In genomic region chr17:49835472-49835871, GRCh38 we compare ENCODE assay signal across 19 cellular contexts. TPM values are rescaled to one million over a fixed set of nuclear protein-coding genes. Genes with fewer than 3 reads are reported as not detected.
DNase-seq lines count a peak whose midpoint lies in the region; ATAC-seq, FAIRE-seq and TF ChIP-seq lines count a peak whose summit lies in the region.
"Had no signal": no experiment of that assay in that cellular context is flagged by ENCODE, and none has a peak within 500 bp of the region (broad histone marks: within the 10 kb centered on the region; RNA-seq: fewer than 3 reads in every experiment).

No MANE protein-coding gene starts in this region.

- TF ChIP-seq RAD21 in IMR-90 (IDR thresholded peaks at IDR 0.05; ENCODE audit: low read length): no peak
- TF ChIP-seq RAD21 in H1 (IDR thresholded peaks at IDR 0.05 in 1 of 2, conservative IDR thresholded peaks at IDR 0.05 in 1 of 2; ENCODE audit: low read depth in 2 of 2, low read length in 2 of 2): no peak

- H3K4ac ChIP-seq in IMR-90 (ENCODE audit: low read depth, low read length): peak overlapping the region; percentile 59; the same call in 1 of the 2 replicates
- no peak overlapping the region for H3K4ac ChIP-seq in H1 (replicated peaks; ENCODE audit: insufficient read length, low read depth, low read length)

- no peaks in the 10 kb centered on the region for H4K20me1 ChIP-seq in BLaER1
- no peaks in the 10 kb centered on the region for H4K20me1 ChIP-seq in IMR-90 (ENCODE audit: insufficient read depth, low read length)
- peaks cover 0 to 4% of the 10 kb centered on the region in 2 experiments for H4K20me1 ChIP-seq in H1 (replicated peaks in 1 of 2; ENCODE audit: control insufficient read depth in 1 of 2, insufficient read depth in 2 of 2, low read length in 2 of 2)

- H3K27me3 Mint-ChIP-seq in osteocyte (ENCODE audit: unreplicated experiment): no peaks in the 10 kb centered on the region

- H2AK9ac ChIP-seq in IMR-90 (replicated peaks; ENCODE audit: low read depth, low read length, poor library complexity): peak overlapping the region; percentile 9

- dilution Hi-C loops in IMR-90 (cut with HindIII; ENCODE audit: low sequenced_read_pairs, unreplicated experiment): no loop called here

- H3K79me1 ChIP-seq in IMR-90 (ENCODE audit: low read depth in 1 of 2, low read length in 2 of 2) (peaks cover 0 to 25% of the 10 kb centered on the region in 2 experiments; a peak in 1 of 4 replicates), H1 (ENCODE audit: low read depth, low read length) (no peaks in the 10 kb centered on the region)

- H3K36me3 ChIP-seq in BLaER1 (peaks cover 48% of the 10 kb centered on the region), IMR-90 (ENCODE audit: control insufficient read depth, insufficient read depth, low read length) (peaks cover 10% of the 10 kb centered on the region), H1 (ENCODE audit: control insufficient read depth in 2 of 4, insufficient read depth in 4 of 4, low read length in 3 of 4) (peaks cover 0 to 19% (median 17%) of the 10 kb centered on the region in 4 experiments; a peak in 6 of 8 replicates), MG63 (peaks cover 41% of the 10 kb centered on the region)
- H3K36me3 ChIP-seq: ovary had no signal

- no peak for TF ChIP-seq EP300 in H1 (IDR thresholded peaks at IDR 0.05; ENCODE audit: borderline replicate concordance in 1 of 2, low read depth in 2 of 2, low read length in 2 of 2)

- H3K4me2 ChIP-seq in BLaER1 (peak overlapping the region; percentile 82), IMR-90 (ENCODE audit: low read depth, low read length) (no peak overlapping the region), H1 (ENCODE audit: insufficient read depth in 1 of 2, low read depth in 2 of 2, low read length in 2 of 2) (no peak overlapping the region)

- peak overlapping the region; percentile 55 for H3K9ac ChIP-seq in BLaER1
- H3K9ac ChIP-seq in IMR-90 (ENCODE audit: low read depth, low read length): no peak overlapping the region
- no peak overlapping the region; a peak in 1 of 7 replicates for H3K9ac ChIP-seq in H1 (replicated peaks in 1 of 4; ENCODE audit: extremely low read depth in 1 of 4, low read depth in 3 of 4, low read length in 3 of 4)

- TF ChIP-seq CTCF in IMR-90 (conservative IDR thresholded peaks at IDR 0.05; ENCODE audit: low read depth, low read length) (no peak), H1 (IDR thresholded peaks at IDR 0.05; ENCODE audit: control extremely low read depth in 1 of 3, insufficient read depth in 1 of 3, low read depth in 1 of 3, low read length in 3 of 3) (no peak), osteocyte (IDR thresholded peaks at IDR 0.05) (no peak)

- no peak overlapping the region for H4K5ac ChIP-seq in IMR-90 (ENCODE audit: low read depth, low read length)
- no peak overlapping the region for H4K5ac ChIP-seq in H1 (ENCODE audit: insufficient read length, low read depth, low read length)

- H3K9me3 ChIP-seq in BLaER1 (peaks cover 7% of the 10 kb centered on the region), IMR-90 (ENCODE audit: control insufficient read depth, insufficient read depth, low read length) (no peaks in the 10 kb centered on the region), H1 (ENCODE audit: insufficient read depth in 2 of 2, low read depth in 1 of 2, low read length in 1 of 2) (no peaks in the 10 kb centered on the region), MG63 (no peaks in the 10 kb centered on the region; the same call in 1 of the 2 replicates)
- H3K9me3 ChIP-seq: ovary had no signal

- H2BK20ac ChIP-seq in IMR-90 (ENCODE audit: low read depth, low read length) (peak overlapping the region; percentile 50; the same call in 1 of the 2 replicates), H1 (ENCODE audit: low read length) (no peak overlapping the region)

- H3K23me2 ChIP-seq in H1 (ENCODE audit: low read depth, low read length): no peaks in the 10 kb centered on the region

- no peak overlapping the region for H3K4me3 Mint-ChIP-seq in osteocyte (ENCODE audit: unreplicated experiment)

- H3K4me1 ChIP-seq in BLaER1: peaks cover 87% of the 10 kb centered on the region
- peaks cover 12% of the 10 kb centered on the region for H3K4me1 ChIP-seq in IMR-90 (ENCODE audit: control insufficient read depth, insufficient read depth, low read length)
- no peaks in the 10 kb centered on the region for H3K4me1 ChIP-seq in H1 (replicated peaks in 1 of 4; ENCODE audit: control insufficient read depth in 3 of 4, insufficient read depth in 4 of 4, low read length in 3 of 4)

- H3K18ac ChIP-seq in IMR-90 (ENCODE audit: low read depth, low read length) (no peak overlapping the region), H1 (ENCODE audit: extremely low read depth, low read length) (no peak overlapping the region)

- H3K36me3 Mint-ChIP-seq in osteocyte (ENCODE audit: unreplicated experiment): peaks cover 19% of the 10 kb centered on the region

- peak overlapping the region; percentile 75 for H3K27ac Mint-ChIP-seq in osteocyte (ENCODE audit: unreplicated experiment)

- H2BK5ac ChIP-seq in IMR-90 (ENCODE audit: low read depth, low read length, poor library complexity, severe bottlenecking) (no peak overlapping the region), H1 (ENCODE audit: low read depth, low read length) (peak overlapping the region; percentile 36; the same call in 1 of the 2 replicates)

- no TSS peak for BruUV-seq in IMR-90 (replicated peaks; lab: Mats Ljungman, UMichigan)

- H3K9me1 ChIP-seq in IMR-90 (ENCODE audit: insufficient read depth, low read length): peaks cover 22% of the 10 kb centered on the region

- POLR2A ChIA-PET in IMR-90 (lab: Charles Lee; ENCODE audit: unreplicated experiment): no interaction called here
- POLR2A ChIA-PET in H1 (lab: Charles Lee; ENCODE audit: partially characterized antibody): interaction anchor here (1.5 to 2.2 kb wide), 2 partner anchors 11 to 15 kb away, joined by 3 to 6 read pairs; no protein-coding TSS in a partner anchor

- peak overlapping the region in 1 of 2 experiments; percentile 20; a peak in 2 of 4 replicates for H4K8ac ChIP-seq in IMR-90 (ENCODE audit: low read depth in 2 of 2, low read length in 2 of 2)
- H4K8ac ChIP-seq in H1 (ENCODE audit: extremely low read depth, insufficient read depth, low read length): no peak overlapping the region

- in situ Hi-C loops in IMR-90 (cut with MboI; ENCODE audit: low sequenced_read_pairs): no loop called here

- H2AFZ ChIP-seq in IMR-90 (replicated peaks; ENCODE audit: low read length, poor library complexity) (no peak overlapping the region), H1 (ENCODE audit: low read length) (no peak overlapping the region)

- DNase-seq in IMR-90 (no peak), H1 (ENCODE audit: low read depth in 1 of 2, low spot score in 2 of 2) (no peak), osteocyte (ENCODE audit: extremely low spot score, unreplicated experiment) (no peak), hepatic stellate cell (ENCODE audit: low spot score) (no peak), NCI-H748 (lab: John Stamatoyannopoulos, UW; ENCODE audit: unreplicated experiment) (no peak), MG63 (no peak), globus pallidus (ENCODE audit: low spot score) (no peak)
- DNase-seq: activated CD8-positive, alpha-beta memory T cell treated with anti-CD3 and anti-CD28 coated beads, Interleukin-2, amount 50 U/mL, for 48 hours; activated naive CD4-positive, alpha-beta T cell treated with anti-CD3 and anti-CD28 coated beads, Interleukin-2, amount 50 U/mL, for 16 hours; cerebellar nuclear complex; islet precursor cell; NCI-H2107; NCI-H526 treated with DMSO at 0.1 percent for 48 hours; stimulated activated CD4-positive, alpha-beta T cell treated with anti-CD3 and anti-CD28 coated beads, Interleukin-12 subunit alpha, Interleukin-12 subunit beta, amount 100 ng/mL, for 4 hours had no signal

- 86% methylated on average over 1 of the region's 7 CpGs; no CpG with 5 or more reads in 1 of the 2 experiments for WGBS in IMR-90 (ENCODE audit: extremely low coverage in 2 of 2, insufficient read length in 1 of 2), 2 experiments
- WGBS in H1 (ENCODE audit: extremely low coverage in 1 of 2, insufficient coverage in 1 of 2, insufficient read length in 1 of 2, insufficient replicate concordance in 2 of 2, low coverage in 1 of 2, low lambda C conversion rate in 2 of 2, missing lambda C conversion rate in 1 of 2), 2 experiments: 91% methylated on average over 7 of the region's 7 CpGs; no CpG with 5 or more reads in 1 of the 2 experiments

- intact Hi-C loops in IMR-90 (cut with micrococcal nuclease): no loop called here

- CTCF ChIA-PET in IMR-90 (lab: Yijun Ruan, JAX) (no interaction called here), H1 (lab: Charles Lee; ENCODE audit: partially characterized antibody) (no interaction called here)

- H2BK15ac ChIP-seq in IMR-90 (ENCODE audit: low read depth, low read length) (peak overlapping the region; percentile 35; the same call in 1 of the 3 replicates), H1 (ENCODE audit: low read length) (no peak overlapping the region)

- H2AK5ac ChIP-seq in IMR-90 (ENCODE audit: low read depth, low read length) (peak overlapping the region; percentile 64), H1 (ENCODE audit: low read depth, low read length) (no peak overlapping the region)

- no peaks in the 10 kb centered on the region for H3K27me3 ChIP-seq in BLaER1
- no peaks in the 10 kb centered on the region for H3K27me3 ChIP-seq in IMR-90 (ENCODE audit: control insufficient read depth, insufficient read depth, low read length)
- no peaks in the 10 kb centered on the region for H3K27me3 ChIP-seq in H1 (replicated peaks in 1 of 4; ENCODE audit: control insufficient read depth in 3 of 4, extremely low read depth in 1 of 4, insufficient read depth in 3 of 4, low read length in 3 of 4)
- H3K27me3 ChIP-seq in MG63: no peaks in the 10 kb centered on the region
- H3K27me3 ChIP-seq: ovary had no signal

- peak overlapping the region; percentile 44; the same call in 1 of the 2 replicates for H3K4me3 ChIP-seq in BLaER1
- H3K4me3 ChIP-seq in IMR-90 (ENCODE audit: insufficient read depth, low read depth, low read length): no peak overlapping the region
- no peak overlapping the region for H3K4me3 ChIP-seq in H1 (ENCODE audit: extremely low read depth in 1 of 4, insufficient read depth in 2 of 4, low read depth in 3 of 4, low read length in 4 of 4)
- no peak overlapping the region for H3K4me3 ChIP-seq in MG63
- H3K4me3 ChIP-seq: ovary had no signal

- H3K14ac ChIP-seq in IMR-90 (replicated peaks; ENCODE audit: low read depth, low read length) (peak overlapping the region; percentile 52), H1 (ENCODE audit: insufficient read length) (no peak overlapping the region)

- H3K23ac ChIP-seq in IMR-90 (ENCODE audit: low read depth, low read length) (peak overlapping the region; percentile 30; the same call in 1 of the 2 replicates), H1 (ENCODE audit: insufficient read length) (no peak overlapping the region)

- H2BK12ac ChIP-seq in H1 (ENCODE audit: low read depth, low read length): no peak overlapping the region

- H3K9me3 Mint-ChIP-seq in osteocyte (ENCODE audit: unreplicated experiment): no peaks in the 10 kb centered on the region

- H4K91ac ChIP-seq in IMR-90 (ENCODE audit: insufficient read depth, low read depth, low read length): peak overlapping the region; percentile 46; the same call in 1 of the 2 replicates
- H4K91ac ChIP-seq in H1 (replicated peaks; ENCODE audit: insufficient read length, low read length): no peak overlapping the region

- H3K79me2 ChIP-seq in H1 (ENCODE audit: control insufficient read depth in 1 of 2, insufficient read depth in 2 of 2, low read length in 2 of 2): no peaks in the 10 kb centered on the region

- no peak for FAIRE-seq in H1 (lab: Jason Lieb, UNC)
- FAIRE-seq: GM19239 had no signal

- ATAC-seq in IMR-90 (ENCODE audit: low read depth): no peak
- ATAC-seq: activated CD4-positive, CD25-positive, alpha-beta regulatory T cell treated with anti-CD3 and anti-CD28 coated beads, Interleukin-2, amount 50 U/mL, for 24 hours had no signal

- peak overlapping the region; percentile 41 for H2BK120ac ChIP-seq in IMR-90 (ENCODE audit: low read depth, low read length)
- no peak overlapping the region for H2BK120ac ChIP-seq in H1 (replicated peaks; ENCODE audit: low read depth, low read length)

- H3K27ac ChIP-seq in BLaER1: peak overlapping the region; percentile 77
- H3K27ac ChIP-seq in IMR-90 (ENCODE audit: insufficient read depth, low read length): no peak overlapping the region
- H3K27ac ChIP-seq in H1 (ENCODE audit: low read depth, low read length): no peak overlapping the region
- H3K27ac ChIP-seq: ovary had no signal

- no peak for TF ChIP-seq POLR2A in IMR-90 (IDR thresholded peaks at IDR 0.05; ENCODE audit: low read depth, low read length)
- no peak for TF ChIP-seq POLR2A in H1 (IDR thresholded peaks at IDR 0.05; ENCODE audit: control extremely low read depth in 1 of 2, low read depth in 2 of 2, low read length in 2 of 2)

- H3K4me1 Mint-ChIP-seq in osteocyte (ENCODE audit: unreplicated experiment): peaks cover 26% of the 10 kb centered on the region

- H3K56ac ChIP-seq in IMR-90 (ENCODE audit: extremely low read depth, insufficient read depth, low read length): no peak overlapping the region
- no peak overlapping the region for H3K56ac ChIP-seq in H1 (replicated peaks; ENCODE audit: insufficient read length, low read depth, low read length)

RNA-seq across cellular contexts. Expression of gene TAC4, which starts 12.4 kb away (rescaled TPM):
- not detected in 2 replicates for total RNA-seq in IMR-90 (2012; rRNA removed)
- not detected in 2 replicates for polyA plus RNA-seq in IMR-90 (2012; rRNA removed)
- not detected in 2 replicates for polyA plus RNA-seq in IMR-90 (2012; cell fraction: cytosol; rRNA removed)
- not detected in 2 replicates for polyA plus RNA-seq in IMR-90 (2012; cell fraction: nucleus; rRNA removed; ENCODE audit: low replicate concordance)
- not detected in 2 replicates for total RNA-seq in H1 (2021; fragmentation: NEBNext Ultra II Directional; extraction: Animal tissue kit (Norgen Biotek cat#: 25700))
- 0.15 and 0.22 TPM in 2 replicates for polyA plus RNA-seq in H1 (2011; rRNA removed)
- polyA plus RNA-seq in H1 (2011; cell fraction: cytosol; rRNA removed): 0.31 TPM
- 0.54 TPM for polyA plus RNA-seq in H1 (2011; cell fraction: nucleus; rRNA removed)
- 0.52 to 0.61 TPM in 2 of 4 replicates, not detected in the others for polyA plus RNA-seq in H1 (2012, experiment 1 of 2)
- not detected for polyA plus RNA-seq in H1 (2012, experiment 2 of 2)
- polyA plus RNA-seq in H1 (2013, experiment 1 of 2): not detected
- not detected for polyA plus RNA-seq in H1 (2013, experiment 2 of 2)
- not detected in 2 replicates for polyA minus RNA-seq in H1 (2011; rRNA and poly(A)+ RNA removed)
- not detected for polyA minus RNA-seq in H1 (2011; cell fraction: cytosol; rRNA and poly(A)+ RNA removed)
- polyA minus RNA-seq in H1 (2011; cell fraction: nucleus; rRNA and poly(A)+ RNA removed): not detected
- total RNA-seq in osteocyte: not detected in 2 replicates
- not detected in 2 replicates for total RNA-seq in MG63 (2014; rRNA removed; shearing (Covaris generic); ENCODE audit: low replicate concordance)
- total RNA-seq: ovary had no signal
- polyA plus RNA-seq: BJ, ovary had no signal

RNA-seq across cellular contexts. Expression of gene KAT7, which starts 47.0 kb away (rescaled TPM):
- 20.6 and 21.9 TPM in 2 replicates for total RNA-seq in IMR-90 (2012; rRNA removed)
- 15.6 and 16.9 TPM in 2 replicates for polyA plus RNA-seq in IMR-90 (2012; rRNA removed)
- 5.6 and 11.1 TPM in 2 replicates for polyA plus RNA-seq in IMR-90 (2012; cell fraction: cytosol; rRNA removed)
- 6.1 and 21.2 TPM in 2 replicates for polyA plus RNA-seq in IMR-90 (2012; cell fraction: nucleus; rRNA removed; ENCODE audit: low replicate concordance)
- 138 and 139 TPM in 2 replicates for total RNA-seq in H1 (2021; fragmentation: NEBNext Ultra II Directional; extraction: Animal tissue kit (Norgen Biotek cat#: 25700))
- 56.2 and 90.9 TPM in 2 replicates for polyA plus RNA-seq in H1 (2011; rRNA removed)
- 70.9 TPM for polyA plus RNA-seq in H1 (2011; cell fraction: cytosol; rRNA removed)
- 44.8 TPM for polyA plus RNA-seq in H1 (2011; cell fraction: nucleus; rRNA removed)
- 68.5 to 97.8 TPM (median 78.6 TPM) in 4 replicates for polyA plus RNA-seq in H1 (2012, experiment 1 of 2)
- 57.4 TPM for polyA plus RNA-seq in H1 (2012, experiment 2 of 2)
- 104 TPM for polyA plus RNA-seq in H1 (2013, experiment 1 of 2)
- 104 TPM for polyA plus RNA-seq in H1 (2013, experiment 2 of 2)
- 172 and 217 TPM in 2 replicates for polyA minus RNA-seq in H1 (2011; rRNA and poly(A)+ RNA removed)
- 115 TPM for polyA minus RNA-seq in H1 (2011; cell fraction: cytosol; rRNA and poly(A)+ RNA removed)
- polyA minus RNA-seq in H1 (2011; cell fraction: nucleus; rRNA and poly(A)+ RNA removed): 104 TPM
- total RNA-seq in osteocyte: 50.5 and 58.0 TPM in 2 replicates
- 31.0 and 40.6 TPM in 2 replicates for total RNA-seq in MG63 (2014; rRNA removed; shearing (Covaris generic); ENCODE audit: low replicate concordance)
